Comparison of ENCODE assay signal across 8 cellular contexts in genomic region chr4:150010525-150011126, GRCh38.
DNase-seq lines count a peak whose midpoint lies in the region; ATAC-seq and TF ChIP-seq lines count a peak whose summit lies in the region.

No MANE protein-coding gene starts in this region.

- no peaks in the 10 kb centered on the region for H3K27me3 Mint-ChIP-seq in brain

- H3K27ac Mint-ChIP-seq in brain = no peak overlapping the region

- peak; percentile 12 to 47 for DNase-seq in NCI-H524 (lab: John Stamatoyannopoulos, UW)
- no peak for DNase-seq in NCI-H524 treated with DMSO at 0.1 percent for 48 hours (lab: John Stamatoyannopoulos, UW)
- peak; percentile 9 for DNase-seq in NCI-H2171 (lab: John Stamatoyannopoulos, UW)
- DNase-seq in kidney epithelial cell (ENCODE audit: low read depth) = no peak
- DNase-seq in uterus = peak; percentile 16 to 40
- no peak for DNase-seq in mesenteric fat pad (ENCODE audit: low spot score)

- H3K36me3 ChIP-seq in kidney epithelial cell (ENCODE audit: control insufficient read depth, insufficient read depth, low read length) = no peaks in the 10 kb centered on the region
- no peaks in the 10 kb centered on the region for H3K36me3 ChIP-seq in uterus

- H3K4me1 Mint-ChIP-seq in brain = peaks cover 15% of the 10 kb centered on the region

- H3K9me3 Mint-ChIP-seq in brain = peaks cover 0 to 3% (median 0%) of the 10 kb centered on the region in 5 experiments

- no peaks in the 10 kb centered on the region for H3K36me3 Mint-ChIP-seq in brain

- H3K4me3 ChIP-seq in kidney epithelial cell (ENCODE audit: low read depth, low read length) (no peak overlapping the region), uterus (no peak overlapping the region)

- TF ChIP-seq CTCF in brain (conservative IDR thresholded peaks at IDR 0.05) (peak; percentile 68 to 81), kidney epithelial cell (IDR thresholded peaks at IDR 0.05; ENCODE audit: insufficient read depth, low read length, poor library complexity, severe bottlenecking) (peak; percentile 55), uterus (IDR thresholded peaks at IDR 0.05) (peak; percentile 50 to 72 (median 52))

- H3K9me3 ChIP-seq in uterus = no peaks in the 10 kb centered on the region

- no peak for TF ChIP-seq POLR2A in uterus (IDR thresholded peaks at IDR 0.05)

- H3K4me3 Mint-ChIP-seq in brain = no peak overlapping the region

- H3K4me1 ChIP-seq in uterus = no peaks in the 10 kb centered on the region

- intact Hi-C loops in uterus (cut with DNase I; ENCODE audit: low total_unique reads) = no loop called here

- no peaks in the 10 kb centered on the region for H3K27me3 ChIP-seq in kidney epithelial cell (ENCODE audit: control insufficient read depth, insufficient read depth, low read length)
- H3K27me3 ChIP-seq in uterus = no peaks in the 10 kb centered on the region

- peak; percentile 60 for ATAC-seq in HG02798 (IDR thresholded peaks at IDR 0.05; ENCODE audit: poor library complexity, unreplicated experiment)

- no peak overlapping the region for H3K27ac ChIP-seq in uterus

Comparison
In these comparisons a context has a peak if more than half of its experiments do, and no peak if none do; other contexts are left out.
1. DNase-seq: peak in NCI-H524 (2 of 2), NCI-H2171 (single experiment) and uterus (2 of 2); none in NCI-H524 treated with DMSO at 0.1 percent for 48 hours (single experiment), kidney epithelial cell (single experiment) and mesenteric fat pad (single experiment).
2. Peak in every context shown above with its lines, with median percentiles within 50 percentile points of each other: CTCF ChIP-seq.